ENCODE assay signal across 20 cellular contexts in the genomic region with DNA sequence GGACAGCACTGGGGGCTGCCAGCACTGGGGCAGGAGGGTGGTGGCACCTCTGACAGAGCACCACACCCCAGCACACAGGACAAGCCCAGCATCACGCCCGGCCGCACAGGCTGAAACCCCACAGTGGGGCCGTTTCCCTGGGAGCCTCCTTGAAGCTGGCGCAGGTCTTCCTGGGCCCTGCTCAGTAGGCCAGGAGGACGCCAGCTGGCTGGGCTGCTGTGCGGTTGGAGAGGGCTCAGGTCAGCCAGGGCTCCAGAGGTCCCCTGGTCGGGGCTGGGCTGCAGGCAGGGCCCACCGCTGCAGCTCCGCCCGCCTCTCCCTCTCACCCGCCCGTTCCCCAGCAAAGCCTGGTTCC.
"Had no signal": no experiment of that assay in that cellular context is flagged by ENCODE, and none has a peak within 500 bp of the region (broad histone marks: within the 10 kb centered on the region; RNA-seq: fewer than 3 reads in every experiment).

No MANE protein-coding gene starts in this region.

- H3K36me3 ChIP-seq: heart left ventricle, thoracic aorta, upper lobe of left lung had no signal

- H3K27ac ChIP-seq: heart left ventricle, thoracic aorta, upper lobe of left lung had no signal

- FAIRE-seq: islet of Langerhans had no signal

- H3K4me1 ChIP-seq: upper lobe of left lung had no signal

- H3K4me3 ChIP-seq: heart left ventricle, mucosa of descending colon, thoracic aorta, upper lobe of left lung had no signal

- H3K27me3 ChIP-seq: upper lobe of left lung had no signal

- DNase-seq: activated B cell treated with CpG ODN at 0.5 μM for 24 hours; activated CD4-positive, alpha-beta memory T cell treated with anti-CD3 and anti-CD28 coated beads for 36 hours; activated CD4-positive, alpha-beta T cell treated with anti-CD3 and anti-CD28 coated beads for 36 hours; activated gamma-delta T cell treated with Interleukin-2 at 50 U/mL for 16 hours; activated T-cell treated with anti-CD3 and anti-CD28 coated beads, Interleukin-2, amount 50 U/mL, for 72 hours; aorta; caudate nucleus; dermis blood vessel endothelial cell; effector memory CD4-positive, alpha-beta T cell; heart left ventricle; left cardiac atrium; mesenchymal stem cell; mucosa of descending colon; occipital lobe; stimulated activated CD4-positive, alpha-beta T cell treated with anti-CD3 and anti-CD28 coated beads, Interleukin-4, amount 100 ng/mL, for 24 hours; stimulated activated naive CD4-positive, alpha-beta T cell treated with Interleukin-2 at 50 U/mL for 16 hours; T1000 had no signal

- H3K9me3 ChIP-seq: heart left ventricle, thoracic aorta, upper lobe of left lung had no signal
